ENCODE assay signal across 1 cellular context in genomic region chr4:37687666-37688065, GRCh38.
TF ChIP-seq lines count a peak whose summit lies in the region.

No MANE protein-coding gene starts in this region.

TF ChIP-seq in WTC11, 78 proteins besides CTCF, POLR2A, EP300 and RAD21 (continued from another document):
- TF ChIP-seq MLX (CRISPR knock-in tag; IDR thresholded peaks at IDR 0.05) (no peak), ZNF232 (CRISPR knock-in tag; IDR thresholded peaks at IDR 0.05) (no peak), MAX (CRISPR knock-in tag; IDR thresholded peaks at IDR 0.05) (no peak), OVOL2 (CRISPR knock-in tag; IDR thresholded peaks at IDR 0.05; ENCODE audit: borderline replicate concordance) (no peak), MXD4 (CRISPR knock-in tag; IDR thresholded peaks at IDR 0.05; ENCODE audit: borderline replicate concordance) (no peak), ZNF396 (CRISPR knock-in tag; IDR thresholded peaks at IDR 0.05; ENCODE audit: borderline replicate concordance) (no peak)
